ENCODE assay signal across 9 cellular contexts in genomic region chr10:97850446-97850845, GRCh38.
DNase-seq lines count a peak whose midpoint lies in the region; ATAC-seq and TF ChIP-seq lines count a peak whose summit lies in the region.
"Had no signal": no experiment of that assay in that cellular context is flagged by ENCODE, and none has a peak within 500 bp of the region (broad histone marks: within the 10 kb centered on the region; RNA-seq: fewer than 3 reads in every experiment).

No MANE protein-coding gene starts in this region.

- no peaks in the 10 kb centered on the region for H3K4me1 ChIP-seq in rectal smooth muscle tissue (ENCODE audit: control insufficient read depth, insufficient read depth, low read length)

- TF ChIP-seq CTCF in coronary artery (IDR thresholded peaks at IDR 0.05), result no peak

- H3K27ac ChIP-seq in coronary artery, result no peak overlapping the region
- no peak overlapping the region for H3K27ac ChIP-seq in rectal smooth muscle tissue (ENCODE audit: low read depth, low read length)

- DNase-seq in NCI-H345 (lab: John Stamatoyannopoulos, UW) (peak; percentile 9), NCI-H345 treated with DMSO at 0.1 percent for 48 hours (lab: John Stamatoyannopoulos, UW; ENCODE audit: unreplicated experiment) (no peak), NCI-H146 (lab: John Stamatoyannopoulos, UW) (peak; percentile 46), coronary artery (ENCODE audit: low spot score) (no peak)
- DNase-seq: occipital lobe had no signal

- no peak overlapping the region for H3K9ac ChIP-seq in rectal smooth muscle tissue (ENCODE audit: low read length)

- H3K4me3 ChIP-seq in coronary artery, result peak overlapping the region; percentile 68
- peak overlapping the region; percentile 39 for H3K4me3 ChIP-seq in rectal smooth muscle tissue (ENCODE audit: low read length)

- H3K27me3 ChIP-seq in rectal smooth muscle tissue (ENCODE audit: control insufficient read depth, insufficient read depth, low read length), result peaks cover 9% of the 10 kb centered on the region

- no peak for ATAC-seq in GM18870 (IDR thresholded peaks at IDR 0.05; ENCODE audit: unreplicated experiment)
- ATAC-seq in GM19023 (IDR thresholded peaks at IDR 0.05; ENCODE audit: unreplicated experiment), result no peak
- no peak for ATAC-seq in GM18517 (IDR thresholded peaks at IDR 0.05; ENCODE audit: unreplicated experiment)

- no peaks in the 10 kb centered on the region for H3K36me3 ChIP-seq in rectal smooth muscle tissue (ENCODE audit: control insufficient read depth, insufficient read depth, low read length)

Comparison
In these comparisons a context has a peak if more than half of its experiments do, and no peak if none do; other contexts are left out.
1. DNase-seq: peak in NCI-H345 (single experiment) and NCI-H146 (single experiment); none in NCI-H345 treated with DMSO at 0.1 percent for 48 hours (single experiment) and coronary artery (single experiment).